In the genomic region with DNA sequence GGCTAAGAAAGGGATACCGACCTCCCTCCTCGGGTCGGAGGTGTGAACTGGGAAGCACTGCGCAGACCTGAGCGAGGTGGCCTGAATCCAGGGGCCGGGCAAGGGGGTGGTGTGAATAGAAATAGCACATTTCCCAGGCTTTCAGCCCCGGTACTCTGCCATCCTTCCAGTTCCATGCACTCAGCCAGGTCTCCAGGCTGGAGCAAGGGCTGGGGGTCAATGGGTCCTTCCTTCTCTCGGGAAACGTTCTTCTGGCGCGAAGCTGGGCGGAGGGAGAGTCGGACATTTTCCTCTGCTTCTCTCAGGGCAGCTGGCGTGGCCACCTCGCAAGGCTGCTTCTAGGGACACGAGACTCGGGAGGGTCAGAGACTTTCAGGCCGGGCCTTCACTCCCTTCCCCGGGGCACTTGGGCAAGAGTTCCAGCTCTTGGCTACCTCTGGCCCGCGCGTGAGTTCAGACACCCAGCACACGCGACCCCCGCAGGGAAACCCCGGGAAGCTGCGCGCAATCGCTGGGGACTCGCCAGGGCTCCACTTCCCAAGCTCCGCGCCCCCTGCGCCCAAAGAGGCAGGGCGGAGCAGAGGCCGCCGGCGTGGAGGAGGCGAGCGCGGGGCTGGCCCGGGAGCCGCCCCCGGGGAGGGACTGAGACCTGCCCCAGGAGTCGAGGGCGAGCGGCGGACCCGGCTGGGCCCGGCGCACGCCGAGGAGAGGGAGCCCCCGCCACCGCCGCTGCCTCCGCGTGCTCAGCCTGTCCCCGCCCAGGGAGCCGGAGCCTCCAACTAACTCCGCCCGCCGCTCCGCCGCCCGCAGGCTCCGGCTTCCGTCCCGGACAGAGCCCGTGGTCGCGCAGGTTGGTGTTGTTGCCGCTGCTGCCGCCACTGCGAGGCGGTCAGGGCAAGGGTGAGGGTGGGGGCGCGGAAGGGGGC, we compare ENCODE assay signal across 1 cellular context.
TF ChIP-seq lines count a peak whose summit lies in the region.

Gene PAM, plus strand, starts transcription at position 807 of the 926 bp plus-strand sequence. CDS start 110,891 bp downstream, outside the sequence.

TF ChIP-seq in HEK293, 187 proteins besides CTCF, POLR2A, EP300 and RAD21 (continued from another document and continues in another):
- TF ChIP-seq, protein P1, sequence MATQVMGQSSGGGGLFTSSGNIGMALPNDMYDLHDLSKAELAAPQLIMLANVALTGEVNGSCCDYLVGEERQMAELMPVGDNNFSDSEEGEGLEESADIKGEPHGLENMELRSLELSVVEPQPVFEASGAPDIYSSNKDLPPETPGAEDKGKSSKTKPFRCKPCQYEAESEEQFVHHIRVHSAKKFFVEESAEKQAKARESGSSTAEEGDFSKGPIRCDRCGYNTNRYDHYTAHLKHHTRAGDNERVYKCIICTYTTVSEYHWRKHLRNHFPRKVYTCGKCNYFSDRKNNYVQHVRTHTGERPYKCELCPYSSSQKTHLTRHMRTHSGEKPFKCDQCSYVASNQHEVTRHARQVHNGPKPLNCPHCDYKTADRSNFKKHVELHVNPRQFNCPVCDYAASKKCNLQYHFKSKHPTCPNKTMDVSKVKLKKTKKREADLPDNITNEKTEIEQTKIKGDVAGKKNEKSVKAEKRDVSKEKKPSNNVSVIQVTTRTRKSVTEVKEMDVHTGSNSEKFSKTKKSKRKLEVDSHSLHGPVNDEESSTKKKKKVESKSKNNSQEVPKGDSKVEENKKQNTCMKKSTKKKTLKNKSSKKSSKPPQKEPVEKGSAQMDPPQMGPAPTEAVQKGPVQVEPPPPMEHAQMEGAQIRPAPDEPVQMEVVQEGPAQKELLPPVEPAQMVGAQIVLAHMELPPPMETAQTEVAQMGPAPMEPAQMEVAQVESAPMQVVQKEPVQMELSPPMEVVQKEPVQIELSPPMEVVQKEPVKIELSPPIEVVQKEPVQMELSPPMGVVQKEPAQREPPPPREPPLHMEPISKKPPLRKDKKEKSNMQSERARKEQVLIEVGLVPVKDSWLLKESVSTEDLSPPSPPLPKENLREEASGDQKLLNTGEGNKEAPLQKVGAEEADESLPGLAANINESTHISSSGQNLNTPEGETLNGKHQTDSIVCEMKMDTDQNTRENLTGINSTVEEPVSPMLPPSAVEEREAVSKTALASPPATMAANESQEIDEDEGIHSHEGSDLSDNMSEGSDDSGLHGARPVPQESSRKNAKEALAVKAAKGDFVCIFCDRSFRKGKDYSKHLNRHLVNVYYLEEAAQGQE (tag by site-specific recombination; IDR thresholded peaks at IDR 0.05) = 0 out of 2 replicates have a peak, but pooled peaks have one; percentile 1
- TF ChIP-seq ZNF132 (tag by site-specific recombination; IDR thresholded peaks at IDR 0.05; ENCODE audit: borderline replicate concordance) (no peak), OVOL3 (tag by site-specific recombination; IDR thresholded peaks at IDR 0.05) (no peak), SP2 (tag by site-specific recombination; IDR thresholded peaks at IDR 0.05) (peak; percentile 48), ZNF555 (tag by site-specific recombination; conservative IDR thresholded peaks at IDR 0.05) (no peak), ZNF426 (tag by site-specific recombination; IDR thresholded peaks at IDR 0.05) (no peak), PRDM2 (tag by site-specific recombination; IDR thresholded peaks at IDR 0.05; ENCODE audit: borderline replicate concordance) (no peak), ZNF473 (tag by site-specific recombination; IDR thresholded peaks at IDR 0.05) (no peak), ZNF449 (tag by site-specific recombination; IDR thresholded peaks at IDR 0.05) (no peak), ZNF114 (tag by site-specific recombination; IDR thresholded peaks at IDR 0.05) (no peak), ZSCAN23 (tag by site-specific recombination; IDR thresholded peaks at IDR 0.05) (no peak), ZNF521 (tag by site-specific recombination; IDR thresholded peaks at IDR 0.05) (no peak), ZNF76 (tag by site-specific recombination; IDR thresholded peaks at IDR 0.05; ENCODE audit: borderline replicate concordance, low read depth) (no peak), ZNF660 (tag by site-specific recombination; IDR thresholded peaks at IDR 0.05) (peak; percentile 87), KLF1 (tag by site-specific recombination; IDR thresholded peaks at IDR 0.05) (no peak; the same call in 1 of the 2 replicates), ZNF707 (tag by site-specific recombination; IDR thresholded peaks at IDR 0.05) (no peak), KLF8 (tag by site-specific recombination; IDR thresholded peaks at IDR 0.05) (no peak)
- TF ChIP-seq, protein P2, sequence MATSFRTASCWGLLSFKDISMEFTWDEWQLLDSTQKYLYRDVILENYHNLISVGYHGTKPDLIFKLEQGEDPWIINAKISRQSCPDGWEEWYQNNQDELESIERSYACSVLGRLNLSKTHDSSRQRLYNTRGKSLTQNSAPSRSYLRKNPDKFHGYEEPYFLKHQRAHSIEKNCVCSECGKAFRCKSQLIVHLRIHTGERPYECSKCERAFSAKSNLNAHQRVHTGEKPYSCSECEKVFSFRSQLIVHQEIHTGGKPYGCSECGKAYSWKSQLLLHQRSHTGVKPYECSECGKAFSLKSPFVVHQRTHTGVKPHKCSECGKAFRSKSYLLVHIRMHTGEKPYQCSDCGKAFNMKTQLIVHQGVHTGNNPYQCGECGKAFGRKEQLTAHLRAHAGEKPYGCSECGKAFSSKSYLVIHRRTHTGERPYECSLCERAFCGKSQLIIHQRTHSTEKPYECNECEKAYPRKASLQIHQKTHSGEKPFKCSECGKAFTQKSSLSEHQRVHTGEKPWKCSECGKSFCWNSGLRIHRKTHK (tag by site-specific recombination; IDR thresholded peaks at IDR 0.05) = no peak
- TF ChIP-seq, protein P3, sequence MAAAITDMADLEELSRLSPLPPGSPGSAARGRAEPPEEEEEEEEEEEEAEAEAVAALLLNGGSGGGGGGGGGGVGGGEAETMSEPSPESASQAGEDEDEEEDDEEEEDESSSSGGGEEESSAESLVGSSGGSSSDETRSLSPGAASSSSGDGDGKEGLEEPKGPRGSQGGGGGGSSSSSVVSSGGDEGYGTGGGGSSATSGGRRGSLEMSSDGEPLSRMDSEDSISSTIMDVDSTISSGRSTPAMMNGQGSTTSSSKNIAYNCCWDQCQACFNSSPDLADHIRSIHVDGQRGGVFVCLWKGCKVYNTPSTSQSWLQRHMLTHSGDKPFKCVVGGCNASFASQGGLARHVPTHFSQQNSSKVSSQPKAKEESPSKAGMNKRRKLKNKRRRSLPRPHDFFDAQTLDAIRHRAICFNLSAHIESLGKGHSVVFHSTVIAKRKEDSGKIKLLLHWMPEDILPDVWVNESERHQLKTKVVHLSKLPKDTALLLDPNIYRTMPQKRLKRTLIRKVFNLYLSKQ (tag by site-specific recombination; IDR thresholded peaks at IDR 0.05; ENCODE audit: borderline replicate concordance) = no peak
- TF ChIP-seq, protein P4, sequence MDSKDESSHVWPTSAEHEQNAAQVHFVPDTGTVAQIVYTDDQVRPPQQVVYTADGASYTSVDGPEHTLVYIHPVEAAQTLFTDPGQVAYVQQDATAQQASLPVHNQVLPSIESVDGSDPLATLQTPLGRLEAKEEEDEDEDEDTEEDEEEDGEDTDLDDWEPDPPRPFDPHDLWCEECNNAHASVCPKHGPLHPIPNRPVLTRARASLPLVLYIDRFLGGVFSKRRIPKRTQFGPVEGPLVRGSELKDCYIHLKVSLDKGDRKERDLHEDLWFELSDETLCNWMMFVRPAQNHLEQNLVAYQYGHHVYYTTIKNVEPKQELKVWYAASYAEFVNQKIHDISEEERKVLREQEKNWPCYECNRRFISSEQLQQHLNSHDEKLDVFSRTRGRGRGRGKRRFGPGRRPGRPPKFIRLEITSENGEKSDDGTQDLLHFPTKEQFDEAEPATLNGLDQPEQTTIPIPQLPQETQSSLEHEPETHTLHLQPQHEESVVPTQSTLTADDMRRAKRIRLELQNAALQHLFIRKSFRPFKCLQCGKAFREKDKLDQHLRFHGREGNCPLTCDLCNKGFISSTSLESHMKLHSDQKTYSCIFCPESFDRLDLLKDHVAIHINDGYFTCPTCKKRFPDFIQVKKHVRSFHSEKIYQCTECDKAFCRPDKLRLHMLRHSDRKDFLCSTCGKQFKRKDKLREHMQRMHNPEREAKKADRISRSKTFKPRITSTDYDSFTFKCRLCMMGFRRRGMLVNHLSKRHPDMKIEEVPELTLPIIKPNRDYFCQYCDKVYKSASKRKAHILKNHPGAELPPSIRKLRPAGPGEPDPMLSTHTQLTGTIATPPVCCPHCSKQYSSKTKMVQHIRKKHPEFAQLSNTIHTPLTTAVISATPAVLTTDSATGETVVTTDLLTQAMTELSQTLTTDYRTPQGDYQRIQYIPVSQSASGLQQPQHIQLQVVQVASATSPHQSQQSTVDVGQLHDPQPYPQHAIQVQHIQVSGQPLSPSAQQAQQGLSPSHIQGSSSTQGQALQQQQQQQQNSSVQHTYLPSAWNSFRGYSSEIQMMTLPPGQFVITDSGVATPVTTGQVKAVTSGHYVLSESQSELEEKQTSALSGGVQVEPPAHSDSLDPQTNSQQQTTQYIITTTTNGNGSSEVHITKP (tag by site-specific recombination; IDR thresholded peaks at IDR 0.05) = no peak
- TF ChIP-seq, protein P5, sequence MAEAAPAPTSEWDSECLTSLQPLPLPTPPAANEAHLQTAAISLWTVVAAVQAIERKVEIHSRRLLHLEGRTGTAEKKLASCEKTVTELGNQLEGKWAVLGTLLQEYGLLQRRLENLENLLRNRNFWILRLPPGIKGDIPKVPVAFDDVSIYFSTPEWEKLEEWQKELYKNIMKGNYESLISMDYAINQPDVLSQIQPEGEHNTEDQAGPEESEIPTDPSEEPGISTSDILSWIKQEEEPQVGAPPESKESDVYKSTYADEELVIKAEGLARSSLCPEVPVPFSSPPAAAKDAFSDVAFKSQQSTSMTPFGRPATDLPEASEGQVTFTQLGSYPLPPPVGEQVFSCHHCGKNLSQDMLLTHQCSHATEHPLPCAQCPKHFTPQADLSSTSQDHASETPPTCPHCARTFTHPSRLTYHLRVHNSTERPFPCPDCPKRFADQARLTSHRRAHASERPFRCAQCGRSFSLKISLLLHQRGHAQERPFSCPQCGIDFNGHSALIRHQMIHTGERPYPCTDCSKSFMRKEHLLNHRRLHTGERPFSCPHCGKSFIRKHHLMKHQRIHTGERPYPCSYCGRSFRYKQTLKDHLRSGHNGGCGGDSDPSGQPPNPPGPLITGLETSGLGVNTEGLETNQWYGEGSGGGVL (tag by site-specific recombination; IDR thresholded peaks at IDR 0.05) = peak; percentile 61
- TF ChIP-seq, protein P6, sequence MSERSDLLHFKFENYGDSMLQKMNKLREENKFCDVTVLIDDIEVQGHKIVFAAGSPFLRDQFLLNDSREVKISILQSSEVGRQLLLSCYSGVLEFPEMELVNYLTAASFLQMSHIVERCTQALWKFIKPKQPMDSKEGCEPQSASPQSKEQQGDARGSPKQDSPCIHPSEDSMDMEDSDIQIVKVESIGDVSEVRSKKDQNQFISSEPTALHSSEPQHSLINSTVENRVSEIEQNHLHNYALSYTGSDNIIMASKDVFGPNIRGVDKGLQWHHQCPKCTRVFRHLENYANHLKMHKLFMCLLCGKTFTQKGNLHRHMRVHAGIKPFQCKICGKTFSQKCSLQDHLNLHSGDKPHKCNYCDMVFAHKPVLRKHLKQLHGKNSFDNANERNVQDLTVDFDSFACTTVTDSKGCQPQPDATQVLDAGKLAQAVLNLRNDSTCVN (tag by site-specific recombination; optimal IDR thresholded peaks at IDR 0.05) = peak; percentile 88
- TF ChIP-seq, protein P7, sequence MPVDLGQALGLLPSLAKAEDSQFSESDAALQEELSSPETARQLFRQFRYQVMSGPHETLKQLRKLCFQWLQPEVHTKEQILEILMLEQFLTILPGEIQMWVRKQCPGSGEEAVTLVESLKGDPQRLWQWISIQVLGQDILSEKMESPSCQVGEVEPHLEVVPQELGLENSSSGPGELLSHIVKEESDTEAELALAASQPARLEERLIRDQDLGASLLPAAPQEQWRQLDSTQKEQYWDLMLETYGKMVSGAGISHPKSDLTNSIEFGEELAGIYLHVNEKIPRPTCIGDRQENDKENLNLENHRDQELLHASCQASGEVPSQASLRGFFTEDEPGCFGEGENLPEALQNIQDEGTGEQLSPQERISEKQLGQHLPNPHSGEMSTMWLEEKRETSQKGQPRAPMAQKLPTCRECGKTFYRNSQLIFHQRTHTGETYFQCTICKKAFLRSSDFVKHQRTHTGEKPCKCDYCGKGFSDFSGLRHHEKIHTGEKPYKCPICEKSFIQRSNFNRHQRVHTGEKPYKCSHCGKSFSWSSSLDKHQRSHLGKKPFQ (tag by site-specific recombination; IDR thresholded peaks at IDR 0.05) = peak; percentile 97
